In genomic region chr20:63568986-63569949, GRCh38 we compare ENCODE assay signal across 1 cellular context.
TF ChIP-seq lines count a peak whose summit lies in the region.

No MANE protein-coding gene starts in this region.

TF ChIP-seq in HepG2, 621 proteins besides CTCF, POLR2A, EP300 and RAD21:
- TF ChIP-seq ZBTB38 (CRISPR knock-in tag; IDR thresholded peaks at IDR 0.05) (peak; percentile 46; the same call in 1 of the 2 replicates), ZNF883 (CRISPR knock-in tag; IDR thresholded peaks at IDR 0.05; ENCODE audit: not compliant biosample characterization) (peak; percentile 36), CAMTA2 (CRISPR knock-in tag; IDR thresholded peaks at IDR 0.05; ENCODE audit: borderline replicate concordance) (0 out of 2 replicates have a peak, but pooled peaks have one; percentile 33), ZNF274 (CRISPR knock-in tag; IDR thresholded peaks at IDR 0.05) (peak; percentile 35; the same call in 1 of the 2 replicates), POLR2AphosphoS5 (IDR thresholded peaks at IDR 0.05; ENCODE audit: low read depth, low read length) (no peak), TEAD3 (CRISPR knock-in tag; optimal IDR thresholded peaks at IDR 0.05; ENCODE audit: borderline replicate concordance) (no peak), ZNF687 (CRISPR knock-in tag; IDR thresholded peaks at IDR 0.05) (0 out of 2 replicates have a peak, but pooled peaks have one; percentile 20)
